18 cellular contexts compared by ENCODE assay signal in the genomic region with DNA sequence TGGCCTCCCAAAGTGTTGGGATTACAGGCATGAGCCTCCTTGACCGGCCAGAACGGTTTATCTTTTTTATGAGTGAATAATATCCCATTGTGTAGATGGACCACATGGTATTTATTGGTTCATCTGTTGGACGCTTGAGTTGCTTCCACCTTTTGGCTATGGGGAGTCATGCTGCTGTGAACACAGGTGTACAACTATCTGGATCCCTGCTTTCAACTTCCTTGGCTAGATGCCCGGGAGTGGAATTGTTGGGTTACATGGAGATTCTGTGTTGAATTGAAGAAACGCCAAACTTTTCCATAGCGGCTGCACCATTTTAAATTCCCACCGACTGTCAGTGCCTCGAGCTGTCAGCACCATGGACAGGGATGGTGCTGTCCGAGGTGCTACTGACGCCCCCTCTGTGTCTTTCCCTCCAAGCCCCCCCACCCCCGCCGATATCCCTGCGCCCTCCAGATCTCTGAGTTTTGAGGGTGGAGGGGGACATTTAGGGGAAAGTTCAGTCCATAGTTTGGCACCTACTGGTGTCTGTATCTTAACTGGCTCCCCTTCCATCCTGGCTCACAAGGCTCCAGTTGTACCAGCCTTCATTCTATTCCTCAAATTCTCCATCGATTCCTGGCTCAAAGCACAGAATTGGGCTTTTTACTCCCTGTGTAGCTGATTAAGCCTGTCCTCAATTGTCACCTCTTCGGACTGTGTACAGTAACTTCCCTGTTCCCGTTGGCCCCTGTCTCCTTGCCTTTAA. TPM values are rescaled to one million over a fixed set of nuclear protein-coding genes. Genes with fewer than 3 reads are reported as not detected.
DNase-seq lines count a peak whose midpoint lies in the region; ATAC-seq, FAIRE-seq and TF ChIP-seq lines count a peak whose summit lies in the region.
"Had no signal": no experiment of that assay in that cellular context is flagged by ENCODE, and none has a peak within 500 bp of the region (broad histone marks: within the 10 kb centered on the region; RNA-seq: fewer than 3 reads in every experiment).

No MANE protein-coding gene starts in this region.

- TF ChIP-seq CTCF in HepG2 (CRISPR knock-in tag; IDR thresholded peaks at IDR 0.05) = no peak
- no peak for TF ChIP-seq CTCF in right lobe of liver (IDR thresholded peaks at IDR 0.05)
- no peak for TF ChIP-seq CTCF in RWPE1 (conservative IDR thresholded peaks at IDR 0.05; ENCODE audit: low read depth)

- BruUV-seq in HepG2 (replicated peaks; lab: Mats Ljungman, UMichigan) = no TSS peak

- POLR2A ChIA-PET in HepG2 (lab: Yijun Ruan, JAX) (no interaction called here), RWPE1 (lab: Yijun Ruan, JAX; ENCODE audit: low non-redundant PET) (no interaction called here)

- no peak for TF ChIP-seq POLR2A in HepG2 (IDR thresholded peaks at IDR 0.05; ENCODE audit: insufficient read depth in 1 of 2, low read depth in 2 of 2, low read length in 2 of 2)
- TF ChIP-seq POLR2A in right lobe of liver (IDR thresholded peaks at IDR 0.05) = no peak

- DNase-seq in HepG2 (ENCODE audit: low spot score) (no peak), right lobe of liver (no peak), RKO (ENCODE audit: low spot score) (peak; percentile 21), fibroblast of peridontal ligament (ENCODE audit: extremely low read depth) (peak; percentile 2), RWPE1 (ENCODE audit: low spot score) (no peak), C1 segment of cervical spinal cord (lab: John Stamatoyannopoulos, UW) (no peak)
- no peak for DNase-seq in activated CD4-positive, alpha-beta T cell treated with anti-CD3 and anti-CD28 coated beads, Interleukin-2, amount 50 U/mL, for 1 hour
- DNase-seq: activated CD8-positive, alpha-beta memory T cell treated with anti-CD3 and anti-CD28 coated beads, Interleukin-2, amount 50 U/mL, for 4 hours; EL; NCI-H2107; NCI-H774; T-helper 1 cell had no signal

- no peaks in the 10 kb centered on the region for H4K20me1 ChIP-seq in HepG2 (ENCODE audit: insufficient read depth, low read length)

- no peak for TF ChIP-seq EP300 in HepG2 (IDR thresholded peaks at IDR 0.05; ENCODE audit: low read depth in 2 of 2, low read length in 2 of 2)
- TF ChIP-seq EP300 in HepG2 (CRISPR knock-in tag; IDR thresholded peaks at IDR 0.05; ENCODE audit: borderline replicate concordance) = peak; percentile 66; the same call in 1 of the 2 replicates

- no peak overlapping the region for H3K4me3 ChIP-seq in HepG2 (replicated peaks in 1 of 3; ENCODE audit: insufficient read depth in 1 of 3, low read depth in 2 of 3, low read length in 3 of 3)
- H3K4me3 ChIP-seq in right lobe of liver = no peak overlapping the region
- H3K4me3 ChIP-seq: right atrium auricular region, suprapubic skin had no signal

- CTCF ChIA-PET in HepG2 (lab: Yijun Ruan, JAX; ENCODE audit: low intra/inter-chr PET ratio, low total read pairs) = no interaction called here
- CTCF ChIA-PET in RWPE1 (lab: Yijun Ruan, JAX) = no interaction called here

- FAIRE-seq in HepG2 (lab: Jason Lieb, UNC) = no peak
- FAIRE-seq: colon had no signal

- H3K79me2 ChIP-seq in HepG2 (ENCODE audit: insufficient read depth, low read length) = no peaks in the 10 kb centered on the region

- no peaks in the 10 kb centered on the region for H3K9me3 ChIP-seq in HepG2 (ENCODE audit: low read length)
- no peaks in the 10 kb centered on the region for H3K9me3 ChIP-seq in right lobe of liver
- H3K9me3 ChIP-seq: neutrophil, right atrium auricular region, suprapubic skin had no signal

- H3K4me2 ChIP-seq in HepG2 (ENCODE audit: low read depth, low read length) = no peak overlapping the region

- H3K9ac ChIP-seq in HepG2 (ENCODE audit: insufficient read depth, low read depth, low read length) = no peak overlapping the region

- ATAC-seq in HepG2 = no peak
- no peak for ATAC-seq in right lobe of liver
- ATAC-seq in GM19452 (IDR thresholded peaks at IDR 0.05; ENCODE audit: unreplicated experiment) = no peak

- in situ Hi-C loops in HepG2 (cut with HindIII; ENCODE audit: extremely low pct_ligation_motif_present, low pct_unique_long_range_greater_than_20kb) = loop anchor here (5.0 to 10.0 kb wide), 2 partner anchors 119 to 232 kb away; partner anchors contain the start of gene TRAPPC5

- WGBS in HepG2 (ENCODE audit: low lambda C conversion rate) = 64% methylated on average over 12 of the region's 16 CpGs
- 63% methylated on average over 13 of the region's 16 CpGs for WGBS in right lobe of liver (ENCODE audit: insufficient coverage, low coverage, low lambda C conversion rate, missing lambda C conversion rate)

- H3K4me1 ChIP-seq in HepG2 (ENCODE audit: insufficient read depth, low read length) (no peaks in the 10 kb centered on the region), right lobe of liver (no peaks in the 10 kb centered on the region)
- H3K4me1 ChIP-seq: right atrium auricular region, suprapubic skin had no signal

- H3K27me3 ChIP-seq in HepG2 (ENCODE audit: control insufficient read depth in 1 of 2, insufficient read depth in 2 of 2, low read length in 2 of 2) (no peaks in the 10 kb centered on the region), right lobe of liver (no peaks in the 10 kb centered on the region)
- H3K27me3 ChIP-seq: neutrophil, right atrium auricular region, suprapubic skin had no signal

- no peak overlapping the region for H3K27ac ChIP-seq in HepG2 (ENCODE audit: extremely low read length, insufficient read depth, low read length)
- no peak overlapping the region for H3K27ac ChIP-seq in right lobe of liver
- H3K27ac ChIP-seq in RWPE1 = no peak overlapping the region
- H3K27ac ChIP-seq: epithelial cell of prostate, neutrophil, right atrium auricular region, suprapubic skin had no signal

- intact Hi-C loops in HepG2 (cut with micrococcal nuclease; ENCODE audit: unreplicated experiment) = no loop called here
- intact Hi-C loops in right lobe of liver (cut with DNase I) = no loop called here

- peaks cover 0 to 2% of the 10 kb centered on the region in 2 experiments; a peak in 2 of 5 replicates for H3K36me3 ChIP-seq in HepG2 (replicated peaks in 1 of 2; ENCODE audit: control insufficient read depth in 1 of 2, insufficient read depth in 2 of 2, low read length in 2 of 2)
- H3K36me3 ChIP-seq in right lobe of liver = peaks cover 0 to 20% (median 3%) of the 10 kb centered on the region in 4 donors

- H2AFZ ChIP-seq in HepG2 (ENCODE audit: low read length) = no peak overlapping the region

- no peak for TF ChIP-seq RAD21 in HepG2 (CRISPR knock-in tag; IDR thresholded peaks at IDR 0.05)

RNA-seq across cellular contexts. Expression of gene PNPLA6, which starts 27.3 kb away (rescaled TPM):
- total RNA-seq in HepG2 (2016; rRNA removed; fragmentation: Illumina TruSeq; extraction: Trizol) (11.1 and 28.2 TPM in 2 replicates), right lobe of liver (10 to 100 TPM; 38.7 to 61.8 (median 46.5) TPM)
- 6.7 and 9.9 TPM in 2 replicates for total RNA-seq in HepG2 (2016; cell fraction: cytosol; rRNA removed; fragmentation: Illumina TruSeq; extraction: Trizol; ENCODE audit: low read depth)
- total RNA-seq in HepG2 (2016; cell fraction: insoluble cytoplasmic fraction; rRNA removed; fragmentation: Illumina TruSeq; extraction: Trizol) = 7.3 and 24.9 TPM in 2 replicates
- 9.5 and 10.2 TPM in 2 replicates for total RNA-seq in HepG2 (2016; cell fraction: membrane; rRNA removed; fragmentation: Illumina TruSeq; extraction: Trizol)
- 39.4 and 51.4 TPM in 2 replicates for total RNA-seq in HepG2 (2016; cell fraction: nucleus; rRNA removed; fragmentation: Illumina TruSeq; extraction: Trizol)
- 24.9 and 28.4 TPM in 2 replicates for polyA plus RNA-seq in HepG2 (2011; rRNA removed)
- 8.4 and 14.6 TPM in 2 replicates for polyA plus RNA-seq in HepG2 (2011; cell fraction: cytosol; rRNA removed)
- 192 and 272 TPM in 2 replicates for polyA plus RNA-seq in HepG2 (2011; cell fraction: nucleus; rRNA removed)
- polyA plus RNA-seq in HepG2 (2012) = 22.0 and 47.4 TPM in 2 replicates
- 4.0 and 4.8 TPM in 2 replicates for polyA plus RNA-seq in HepG2 (2016; cell fraction: cytosol; fragmentation: Illumina TruSeq; extraction: Trizol; ENCODE audit: low read depth)
- 9.1 and 14.0 TPM in 2 replicates for polyA plus RNA-seq in HepG2 (2016; cell fraction: insoluble cytoplasmic fraction; fragmentation: Illumina TruSeq; extraction: Trizol; ENCODE audit: low read depth)
- 4.9 and 7.2 TPM in 2 replicates for polyA plus RNA-seq in HepG2 (2016; cell fraction: membrane; fragmentation: Illumina TruSeq; extraction: Trizol; ENCODE audit: low read depth)
- polyA plus RNA-seq in HepG2 (2016; cell fraction: nucleus; fragmentation: Illumina TruSeq; extraction: Trizol; ENCODE audit: insufficient read depth, low read depth) = 115 and 120 TPM in 2 replicates
- polyA minus RNA-seq in HepG2 (2011; rRNA and poly(A)+ RNA removed; ENCODE audit: low replicate concordance) = 20.0 and 49.5 TPM in 2 replicates
- 21.5 and 23.2 TPM in 2 replicates for polyA minus RNA-seq in HepG2 (2011; cell fraction: cytosol; rRNA and poly(A)+ RNA removed)
- polyA minus RNA-seq in HepG2 (2011; cell fraction: nucleus; rRNA and poly(A)+ RNA removed) = 37.4 and 52.5 TPM in 2 replicates

RNA-seq across cellular contexts. Expression of gene CAMSAP3, which starts 32.8 kb away (rescaled TPM):
- total RNA-seq in HepG2 (2016; rRNA removed; fragmentation: Illumina TruSeq; extraction: Trizol) = 9.1 and 11.8 TPM in 2 replicates
- total RNA-seq in HepG2 (2016; cell fraction: cytosol; rRNA removed; fragmentation: Illumina TruSeq; extraction: Trizol; ENCODE audit: low read depth) = 2.1 and 2.5 TPM in 2 replicates
- 6.3 and 11.9 TPM in 2 replicates for total RNA-seq in HepG2 (2016; cell fraction: insoluble cytoplasmic fraction; rRNA removed; fragmentation: Illumina TruSeq; extraction: Trizol)
- total RNA-seq in HepG2 (2016; cell fraction: membrane; rRNA removed; fragmentation: Illumina TruSeq; extraction: Trizol) = 6.0 and 6.1 TPM in 2 replicates
- total RNA-seq in HepG2 (2016; cell fraction: nucleus; rRNA removed; fragmentation: Illumina TruSeq; extraction: Trizol) = 12.6 and 13.4 TPM in 2 replicates
- polyA plus RNA-seq in HepG2 (2011; rRNA removed) = 10.8 and 16.8 TPM in 2 replicates
- polyA plus RNA-seq in HepG2 (2011; cell fraction: cytosol; rRNA removed) = 5.6 and 8.1 TPM in 2 replicates
- 94.1 and 111 TPM in 2 replicates for polyA plus RNA-seq in HepG2 (2011; cell fraction: nucleus; rRNA removed)
- polyA plus RNA-seq in HepG2 (2012) = 24.4 and 27.0 TPM in 2 replicates
- 2.3 and 2.5 TPM in 2 replicates for polyA plus RNA-seq in HepG2 (2016; cell fraction: cytosol; fragmentation: Illumina TruSeq; extraction: Trizol; ENCODE audit: low read depth)
- 17.0 and 22.2 TPM in 2 replicates for polyA plus RNA-seq in HepG2 (2016; cell fraction: insoluble cytoplasmic fraction; fragmentation: Illumina TruSeq; extraction: Trizol; ENCODE audit: low read depth)
- polyA plus RNA-seq in HepG2 (2016; cell fraction: membrane; fragmentation: Illumina TruSeq; extraction: Trizol; ENCODE audit: low read depth) = 4.4 and 5.3 TPM in 2 replicates
- 67.8 and 74.7 TPM in 2 replicates for polyA plus RNA-seq in HepG2 (2016; cell fraction: nucleus; fragmentation: Illumina TruSeq; extraction: Trizol; ENCODE audit: insufficient read depth, low read depth)
- polyA minus RNA-seq in HepG2 (2011; rRNA and poly(A)+ RNA removed; ENCODE audit: low replicate concordance) = 1.6 and 20.5 TPM in 2 replicates
- 9.5 and 9.8 TPM in 2 replicates for polyA minus RNA-seq in HepG2 (2011; cell fraction: cytosol; rRNA and poly(A)+ RNA removed)
- polyA minus RNA-seq in HepG2 (2011; cell fraction: nucleus; rRNA and poly(A)+ RNA removed) = 12.9 and 13.7 TPM in 2 replicates
- total RNA-seq in right lobe of liver = 10 to 100 TPM; 21.8 to 31.9 (median 23.4) TPM

RNA-seq across cellular contexts. Expression of gene MCOLN1, which starts 40.4 kb away (rescaled TPM):
- 1.9 and 3.4 TPM in 2 replicates for total RNA-seq in HepG2 (2016; rRNA removed; fragmentation: Illumina TruSeq; extraction: Trizol)
- total RNA-seq in HepG2 (2016; cell fraction: cytosol; rRNA removed; fragmentation: Illumina TruSeq; extraction: Trizol; ENCODE audit: low read depth) = 3.4 and 4.1 TPM in 2 replicates
- total RNA-seq in HepG2 (2016; cell fraction: insoluble cytoplasmic fraction; rRNA removed; fragmentation: Illumina TruSeq; extraction: Trizol) = 1.8 and 4.3 TPM in 2 replicates
- total RNA-seq in HepG2 (2016; cell fraction: membrane; rRNA removed; fragmentation: Illumina TruSeq; extraction: Trizol) = 2.4 and 3.4 TPM in 2 replicates
- total RNA-seq in HepG2 (2016; cell fraction: nucleus; rRNA removed; fragmentation: Illumina TruSeq; extraction: Trizol) = 3.8 and 4.3 TPM in 2 replicates
- polyA plus RNA-seq in HepG2 (2011; rRNA removed) = 11.6 and 15.7 TPM in 2 replicates
- polyA plus RNA-seq in HepG2 (2011; cell fraction: cytosol; rRNA removed) = 6.4 and 7.4 TPM in 2 replicates
- 29.1 and 39.0 TPM in 2 replicates for polyA plus RNA-seq in HepG2 (2011; cell fraction: nucleus; rRNA removed)
- polyA plus RNA-seq in HepG2 (2012) = 3.4 and 4.8 TPM in 2 replicates
- polyA plus RNA-seq in HepG2 (2016; cell fraction: cytosol; fragmentation: Illumina TruSeq; extraction: Trizol; ENCODE audit: low read depth) = 2.3 and 3.2 TPM in 2 replicates
- 2.9 and 3.5 TPM in 2 replicates for polyA plus RNA-seq in HepG2 (2016; cell fraction: insoluble cytoplasmic fraction; fragmentation: Illumina TruSeq; extraction: Trizol; ENCODE audit: low read depth)
- polyA plus RNA-seq in HepG2 (2016; cell fraction: membrane; fragmentation: Illumina TruSeq; extraction: Trizol; ENCODE audit: low read depth) = 3.3 and 3.4 TPM in 2 replicates
- polyA plus RNA-seq in HepG2 (2016; cell fraction: nucleus; fragmentation: Illumina TruSeq; extraction: Trizol; ENCODE audit: insufficient read depth, low read depth) = 16.6 and 21.1 TPM in 2 replicates
- polyA minus RNA-seq in HepG2 (2011; rRNA and poly(A)+ RNA removed; ENCODE audit: low replicate concordance) = 19.2 and 110 TPM in 2 replicates
- 2.4 and 4.4 TPM in 2 replicates for polyA minus RNA-seq in HepG2 (2011; cell fraction: cytosol; rRNA and poly(A)+ RNA removed)
- 4.8 and 5.9 TPM in 2 replicates for polyA minus RNA-seq in HepG2 (2011; cell fraction: nucleus; rRNA and poly(A)+ RNA removed)
- 10 to 100 TPM in 5 of 6 experiments, 1 to 10 TPM in 1; 9.8 to 25.2 (median 17.7) TPM for total RNA-seq in right lobe of liver

RNA-seq across cellular contexts. Expression of gene ZNF358, which starts 46.9 kb away (rescaled TPM):
- total RNA-seq in HepG2 (2016; rRNA removed; fragmentation: Illumina TruSeq; extraction: Trizol) = 6.4 and 9.1 TPM in 2 replicates
- 29.8 and 30.7 TPM in 2 replicates for total RNA-seq in HepG2 (2016; cell fraction: cytosol; rRNA removed; fragmentation: Illumina TruSeq; extraction: Trizol; ENCODE audit: low read depth)
- total RNA-seq in HepG2 (2016; cell fraction: insoluble cytoplasmic fraction; rRNA removed; fragmentation: Illumina TruSeq; extraction: Trizol) = 7.4 and 8.8 TPM in 2 replicates
- 40.6 and 43.0 TPM in 2 replicates for total RNA-seq in HepG2 (2016; cell fraction: membrane; rRNA removed; fragmentation: Illumina TruSeq; extraction: Trizol)
- total RNA-seq in HepG2 (2016; cell fraction: nucleus; rRNA removed; fragmentation: Illumina TruSeq; extraction: Trizol) = 4.2 and 4.8 TPM in 2 replicates
- 36.3 and 37.0 TPM in 2 replicates for polyA plus RNA-seq in HepG2 (2011; rRNA removed)
- 27.2 and 34.8 TPM in 2 replicates for polyA plus RNA-seq in HepG2 (2011; cell fraction: cytosol; rRNA removed)
- 16.8 and 18.8 TPM in 2 replicates for polyA plus RNA-seq in HepG2 (2011; cell fraction: nucleus; rRNA removed)
- 18.3 and 24.5 TPM in 2 replicates for polyA plus RNA-seq in HepG2 (2012)
- polyA plus RNA-seq in HepG2 (2016; cell fraction: cytosol; fragmentation: Illumina TruSeq; extraction: Trizol; ENCODE audit: low read depth) = 89.1 and 102 TPM in 2 replicates
- polyA plus RNA-seq in HepG2 (2016; cell fraction: insoluble cytoplasmic fraction; fragmentation: Illumina TruSeq; extraction: Trizol; ENCODE audit: low read depth) = 21.6 and 26.7 TPM in 2 replicates
- 106 and 124 TPM in 2 replicates for polyA plus RNA-seq in HepG2 (2016; cell fraction: membrane; fragmentation: Illumina TruSeq; extraction: Trizol; ENCODE audit: low read depth)
- 18.5 and 20.8 TPM in 2 replicates for polyA plus RNA-seq in HepG2 (2016; cell fraction: nucleus; fragmentation: Illumina TruSeq; extraction: Trizol; ENCODE audit: insufficient read depth, low read depth)
- 17.5 and 24.9 TPM in 2 replicates for polyA minus RNA-seq in HepG2 (2011; rRNA and poly(A)+ RNA removed; ENCODE audit: low replicate concordance)
- polyA minus RNA-seq in HepG2 (2011; cell fraction: cytosol; rRNA and poly(A)+ RNA removed) = 11.3 and 15.3 TPM in 2 replicates
- polyA minus RNA-seq in HepG2 (2011; cell fraction: nucleus; rRNA and poly(A)+ RNA removed) = 2.2 and 3.4 TPM in 2 replicates
- 10 to 100 TPM; 15.3 to 35.1 (median 24.8) TPM for total RNA-seq in right lobe of liver

Comparison
In these comparisons a context has a peak if more than half of its experiments do, and no peak if none do; other contexts are left out.
1. DNase-seq: peak in RKO (single experiment) and fibroblast of peridontal ligament (single experiment); none in HepG2 (single experiment), right lobe of liver (0 of 3), RWPE1 (single experiment), activated CD4-positive, alpha-beta T cell treated with anti-CD3 and anti-CD28 coated beads, Interleukin-2, amount 50 U/mL, for 1 hour (single experiment) and C1 segment of cervical spinal cord (0 of 14).